In the genomic region with DNA sequence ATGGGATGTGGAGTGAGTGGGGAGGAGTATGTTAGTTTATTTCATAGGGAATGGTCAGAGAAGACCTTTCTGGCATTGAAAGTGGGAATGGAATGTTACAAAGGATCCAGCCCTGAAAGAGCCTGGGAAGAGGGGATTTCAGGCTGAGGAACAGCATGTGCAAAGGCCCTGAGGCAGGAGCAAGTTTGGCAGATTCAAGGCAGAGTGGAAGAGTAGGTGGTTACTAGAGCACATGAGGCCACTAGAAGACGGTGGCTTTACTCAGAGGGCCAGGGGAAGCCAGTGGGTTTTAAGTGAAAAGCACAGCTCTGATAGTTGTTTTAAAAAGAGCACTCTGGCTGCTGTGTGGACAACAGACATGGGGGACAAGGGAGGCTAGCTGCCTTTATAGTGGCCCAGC, we compare ENCODE assay signal across 27 cellular contexts.
"Had no signal": no experiment of that assay in that cellular context is flagged by ENCODE, and none has a peak within 500 bp of the region (broad histone marks: within the 10 kb centered on the region; RNA-seq: fewer than 3 reads in every experiment).

No MANE protein-coding gene starts in this region.

- DNase-seq: activated B cell treated with CpG ODN at 0.5 μM for 24 hours; activated CD4-positive, alpha-beta memory T cell treated with anti-CD3 and anti-CD28 coated beads for 36 hours; activated CD4-positive, alpha-beta T cell treated with anti-CD3 and anti-CD28 coated beads for 4 hours; activated CD4-positive, alpha-beta T cell treated with anti-CD3 and anti-CD28 coated beads, Interleukin-2, amount 50 U/mL, for 1 hour; activated CD4-positive, CD25-positive, alpha-beta regulatory T cell treated with anti-CD3 and anti-CD28 coated beads, Interleukin-2, amount 50 U/mL, for 72 hours; activated CD8-positive, alpha-beta memory T cell treated with anti-CD3 and anti-CD28 coated beads, Interleukin-2, amount 50 U/mL, for 4 hours; activated naive CD4-positive, alpha-beta T cell treated with anti-CD3 and anti-CD28 coated beads, Interleukin-2, amount 10 ng/mL, durations not matched to agents 7 days and 5 days; activated naive CD8-positive, alpha-beta T cell treated with anti-CD3 and anti-CD28 coated beads, Interleukin-2, amount 50 U/mL, for 24 hours; activated T-cell treated with anti-CD3 and anti-CD28 coated beads for 4 hours; activated T-cell treated with anti-CD3 and anti-CD28 coated beads, Interleukin-2, amount 50 U/mL, for 4 hours; anterior cingulate cortex; caudate nucleus; cerebellar nuclear complex; Karpas-422; NCI-H1105; NCI-H1436; NCI-H1694; NCI-H1930; NCI-H2081 treated with DMSO at 0.1 percent for 48 hours; NCI-H345; NCI-H524 treated with DMSO at 0.1 percent for 48 hours; SHP77 treated with DMSO at 0.1 percent for 48 hours; SK-N-SH had no signal

- H3K36me3 ChIP-seq: SJSA1 had no signal

- FAIRE-seq: bronchial epithelial cell, TTC549 had no signal

- H3K9ac ChIP-seq: SK-N-SH had no signal

- H3K4me3 ChIP-seq: SJSA1 had no signal

- H3K27me3 ChIP-seq: SJSA1 had no signal

- H3K27ac ChIP-seq: SJSA1 had no signal

- H3K9me3 ChIP-seq: SJSA1, SK-N-SH had no signal

- ATAC-seq: activated naive CD8-positive, alpha-beta T cell treated with anti-CD3 and anti-CD28 coated beads, Interleukin-2, amount 50 U/mL, for 24 hours; activated T-cell treated with anti-CD3 and anti-CD28 coated beads, Interleukin-2, amount 50 U/mL, for 4 hours; Panc1 had no signal

- H3K4me2 ChIP-seq: SK-N-SH had no signal
